23 cellular contexts compared by ENCODE assay signal in the genomic region with DNA sequence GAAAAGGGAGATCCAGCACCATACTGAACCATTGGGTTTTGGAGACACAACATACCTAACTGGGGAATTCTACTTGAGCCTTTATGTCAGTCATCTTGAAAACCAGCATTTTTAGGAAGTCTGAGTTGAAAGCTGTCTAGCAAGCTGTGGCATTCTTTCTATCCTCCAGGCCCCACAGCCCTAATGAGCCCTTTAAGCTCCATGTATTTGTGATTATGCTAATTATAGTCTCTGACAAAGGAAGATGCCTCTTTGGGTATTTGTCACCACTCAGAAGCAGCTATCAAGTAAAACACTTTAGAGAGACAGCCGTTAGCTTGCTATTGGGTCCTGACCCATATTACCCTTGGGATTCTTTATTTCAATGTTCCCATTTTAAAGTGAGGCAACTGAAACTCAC.
"Had no signal": no experiment of that assay in that cellular context is flagged by ENCODE, and none has a peak within 500 bp of the region (broad histone marks: within the 10 kb centered on the region; RNA-seq: fewer than 3 reads in every experiment).

No MANE protein-coding gene starts in this region.

- H3K4me3 ChIP-seq: dorsolateral prefrontal cortex, gastrocnemius medialis, heart right ventricle, left ventricle myocardium inferior, lung, right atrium auricular region, sigmoid colon, stomach, thoracic aorta, transverse colon had no signal

- H3K27me3 ChIP-seq: dorsolateral prefrontal cortex, gastrocnemius medialis, heart right ventricle, right atrium auricular region, sigmoid colon, stomach, transverse colon had no signal

- H3K4me1 Mint-ChIP-seq: naive thymus-derived CD4-positive, alpha-beta T cell had no signal

- H3K9me3 ChIP-seq: gastrocnemius medialis had no signal

- H3K27ac ChIP-seq: dorsolateral prefrontal cortex, gastrocnemius medialis, heart right ventricle, left ventricle myocardium inferior, right atrium auricular region, sigmoid colon, stomach, thoracic aorta, transverse colon had no signal

- DNase-seq: cortex of kidney; dorsolateral prefrontal cortex; effector CD8-positive, alpha-beta T cell; gastrocnemius medialis; heart right ventricle; hypothalamus; left cardiac atrium; left ventricle myocardium inferior; mesenchymal stem cell; naive thymus-derived CD4-positive, alpha-beta T cell; nephron progenitor cell; posterior cingulate gyrus; sigmoid colon; small intestine; stimulated activated CD4-positive, alpha-beta T cell treated with anti-CD3 and anti-CD28 coated beads, Interleukin-12 subunit alpha, Interleukin-12 subunit beta, amount 100 ng/mL, for 4 hours; stimulated activated naive CD4-positive, alpha-beta T cell; stomach; substantia nigra; transverse colon had no signal

- ATAC-seq: esophagus mucosa; gastrocnemius medialis; heart right ventricle; left cardiac atrium; naive thymus-derived CD4-positive, alpha-beta T cell had no signal

- H3K27ac Mint-ChIP-seq: naive thymus-derived CD4-positive, alpha-beta T cell; nephron progenitor cell had no signal

- H3K4me3 Mint-ChIP-seq: naive thymus-derived CD4-positive, alpha-beta T cell; nephron progenitor cell had no signal

- H3K4me1 ChIP-seq: gastrocnemius medialis, heart right ventricle, left ventricle myocardium inferior, right atrium auricular region, sigmoid colon, stomach, transverse colon had no signal

- H3K36me3 Mint-ChIP-seq: naive thymus-derived CD4-positive, alpha-beta T cell had no signal

- H3K36me3 ChIP-seq: gastrocnemius medialis, heart right ventricle, left ventricle myocardium inferior, right atrium auricular region, sigmoid colon, stomach, thoracic aorta, transverse colon had no signal
